ENCODE assay signal across 11 cellular contexts in the genomic region with DNA sequence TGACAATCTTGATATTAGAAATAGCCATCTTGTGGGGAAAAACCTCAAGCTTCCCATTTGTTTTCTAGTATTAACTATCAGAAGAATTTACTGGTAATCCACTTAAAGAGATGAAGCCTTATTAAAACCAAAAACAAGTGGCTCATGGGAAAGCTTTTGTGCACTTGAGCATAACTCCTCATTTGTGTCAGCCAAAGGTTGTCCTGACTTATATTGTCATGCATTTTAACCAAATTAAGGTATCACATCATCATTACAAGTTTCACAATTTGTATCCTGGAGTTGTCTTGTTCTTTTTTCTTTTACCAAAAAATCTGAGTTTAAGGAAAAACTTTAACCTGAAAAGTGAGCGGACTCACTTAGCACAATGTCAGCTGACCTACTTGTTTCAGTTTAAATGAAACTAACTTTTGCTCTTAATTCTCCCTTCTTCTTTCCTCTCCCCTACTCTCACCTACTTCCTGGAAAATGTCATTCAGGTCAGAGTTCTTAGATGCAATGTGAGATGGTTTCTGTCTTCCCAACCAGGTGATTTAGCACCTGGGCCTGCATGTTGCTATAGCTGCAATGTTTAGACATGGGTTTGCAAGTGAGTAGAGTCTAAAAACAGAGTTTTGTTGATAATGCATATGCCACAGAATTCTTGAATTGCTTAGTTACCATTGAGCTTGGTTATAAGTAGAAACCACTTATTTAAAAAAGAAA.
DNase-seq lines count a peak whose midpoint lies in the region; ATAC-seq and TF ChIP-seq lines count a peak whose summit lies in the region.
"Had no signal": no experiment of that assay in that cellular context is flagged by ENCODE, and none has a peak within 500 bp of the region (broad histone marks: within the 10 kb centered on the region; RNA-seq: fewer than 3 reads in every experiment).

No MANE protein-coding gene starts in this region.

- H3K27me3 Mint-ChIP-seq in CD4-positive, alpha-beta T cell = no peaks in the 10 kb centered on the region
- H3K27me3 Mint-ChIP-seq in T-helper 1 cell treated with Interleukin-12 subunit alpha and Interleukin-12 subunit beta and Interleukin-4 antibody, amounts not matched to agents 30 μg/mL and 1 μg/mL, for 36 hours (ENCODE audit: low read depth) = peaks cover 10% of the 10 kb centered on the region

- peaks cover 23% of the 10 kb centered on the region for H3K4me1 Mint-ChIP-seq in CD4-positive, alpha-beta T cell (ENCODE audit: low read depth)
- peaks cover 31% of the 10 kb centered on the region for H3K4me1 Mint-ChIP-seq in T-helper 1 cell treated with Interleukin-12 subunit alpha and Interleukin-12 subunit beta and Interleukin-4 antibody, amounts not matched to agents 30 μg/mL and 1 μg/mL, for 36 hours (ENCODE audit: low read depth)

- H3K9me3 ChIP-seq in CD4-positive, alpha-beta T cell (ENCODE audit: control insufficient read depth, low read length) = no peaks in the 10 kb centered on the region
- H3K9me3 ChIP-seq: HAP-1 had no signal

- no peak for DNase-seq in CD4-positive, alpha-beta T cell
- DNase-seq in iPS-NIHi11 (ENCODE audit: low spot score) = no peak
- DNase-seq in midbrain (lab: John Stamatoyannopoulos, UW) = no peak
- DNase-seq in SHP77 treated with DMSO at 0.1 percent for 48 hours (lab: John Stamatoyannopoulos, UW) = no peak
- no peak for DNase-seq in activated effector memory CD4-positive, alpha-beta T cell treated with Interleukin-2 at 50 U/mL for 16 hours

- H3K27ac ChIP-seq in CD4-positive, alpha-beta T cell (ENCODE audit: low read depth, low read length) = no peak overlapping the region
- H3K27ac ChIP-seq: cardiac muscle cell, parathyroid adenoma had no signal

- CTCF ChIA-PET in CD4-positive, alpha-beta T cell (lab: Charles Lee) = interaction anchor here (1.2 kb wide), 1 partner anchor 26 kb away, joined by 5 read pairs; no protein-coding TSS in a partner anchor

- H3K36me3 Mint-ChIP-seq in CD4-positive, alpha-beta T cell (ENCODE audit: low read depth) = no peaks in the 10 kb centered on the region
- no peaks in the 10 kb centered on the region for H3K36me3 Mint-ChIP-seq in T-helper 1 cell treated with Interleukin-12 subunit alpha and Interleukin-12 subunit beta and Interleukin-4 antibody, amounts not matched to agents 30 μg/mL and 1 μg/mL, for 36 hours (ENCODE audit: low read depth)

- no peak overlapping the region for H3K4me3 Mint-ChIP-seq in CD4-positive, alpha-beta T cell
- peak overlapping the region; percentile 53 for H3K4me3 Mint-ChIP-seq in T-helper 1 cell treated with Interleukin-12 subunit alpha and Interleukin-12 subunit beta and Interleukin-4 antibody, amounts not matched to agents 30 μg/mL and 1 μg/mL, for 36 hours

- intact Hi-C loops in CD4-positive, alpha-beta T cell (cut with DNase I, micrococcal nuclease) = loop anchor here (5.0 kb wide), 2 partner anchors 83 to 803 kb away; a partner anchor contains a TSS

- peak; percentile 66 for ATAC-seq in CD4-positive, alpha-beta T cell (ENCODE audit: poor library complexity)
- ATAC-seq in GM19023 (IDR thresholded peaks at IDR 0.05; ENCODE audit: unreplicated experiment) (peak; percentile 55), HG02973 (IDR thresholded peaks at IDR 0.05; ENCODE audit: unreplicated experiment) (peak; percentile 67)

- no peaks in the 10 kb centered on the region for H3K27me3 ChIP-seq in CD4-positive, alpha-beta T cell (ENCODE audit: control insufficient read depth, insufficient read depth, low read length)
- H3K27me3 ChIP-seq: cardiac muscle cell had no signal

- peak overlapping the region; percentile 5 for H3K27ac Mint-ChIP-seq in CD4-positive, alpha-beta T cell
- peak overlapping the region; percentile 71 for H3K27ac Mint-ChIP-seq in T-helper 1 cell treated with Interleukin-12 subunit alpha and Interleukin-12 subunit beta and Interleukin-4 antibody, amounts not matched to agents 30 μg/mL and 1 μg/mL, for 36 hours

- H3K9me3 Mint-ChIP-seq in CD4-positive, alpha-beta T cell = no peaks in the 10 kb centered on the region
- H3K9me3 Mint-ChIP-seq in T-helper 1 cell treated with Interleukin-12 subunit alpha and Interleukin-12 subunit beta and Interleukin-4 antibody, amounts not matched to agents 30 μg/mL and 1 μg/mL, for 36 hours = no peaks in the 10 kb centered on the region

- POLR2A ChIA-PET in CD4-positive, alpha-beta T cell (lab: Charles Lee) = interaction anchor here (0.6 to 1.6 kb wide), 5 partner anchors 25 to 242 kb away, joined by 3 to 7 read pairs (median 5); a partner anchor contains a TSS

- no peak for TF ChIP-seq CTCF in CD4-positive, alpha-beta T cell (IDR thresholded peaks at IDR 0.05)
